In the genomic region with DNA sequence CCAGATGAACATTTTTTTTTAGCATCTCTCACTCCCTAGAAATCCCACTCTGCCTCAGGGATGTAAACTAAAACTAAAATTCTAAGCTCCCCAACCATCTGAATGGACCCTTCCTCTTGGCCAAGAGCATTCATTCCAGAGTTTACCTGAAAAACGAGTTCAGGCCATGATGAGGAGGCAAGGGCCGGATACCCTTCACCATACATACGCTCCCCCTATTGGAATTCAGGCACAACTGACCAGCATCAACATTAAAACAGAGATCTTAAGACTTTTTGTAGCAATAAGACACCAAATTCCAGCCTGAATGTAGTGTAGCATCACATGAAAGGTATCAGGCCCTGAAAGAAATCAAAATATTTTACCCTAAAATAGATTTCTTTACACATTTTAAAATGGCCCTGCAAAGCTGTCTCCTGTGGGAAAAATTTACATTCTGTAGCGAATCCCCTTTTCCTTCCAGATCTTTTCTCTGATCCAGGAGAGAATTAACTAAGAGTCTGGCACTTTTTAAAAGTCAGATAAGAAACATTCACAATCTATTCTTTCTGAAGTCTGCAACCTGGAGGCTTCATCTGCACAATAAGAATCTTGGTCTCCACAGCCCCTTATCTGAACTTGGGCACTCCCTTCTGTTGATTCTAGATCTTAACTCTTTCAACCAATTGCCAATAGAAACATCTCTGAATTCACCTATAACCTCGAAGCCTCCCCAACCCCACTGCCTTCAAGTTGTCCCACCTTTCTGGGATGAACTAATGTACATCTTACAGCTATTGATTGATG, we compare ENCODE assay signal across 17 cellular contexts.
DNase-seq lines count a peak whose midpoint lies in the region; ATAC-seq, FAIRE-seq and TF ChIP-seq lines count a peak whose summit lies in the region.
"Had no signal": no experiment of that assay in that cellular context is flagged by ENCODE, and none has a peak within 500 bp of the region (broad histone marks: within the 10 kb centered on the region; RNA-seq: fewer than 3 reads in every experiment).

No MANE protein-coding gene starts in this region.

- H2BK15ac ChIP-seq in mesendoderm (replicated peaks; ENCODE audit: low read depth): peak overlapping the region; percentile 80

- H3K4me1 Mint-ChIP-seq in WTC11: peaks cover 33% of the 10 kb centered on the region
- H3K4me1 Mint-ChIP-seq: CD4-positive, CD25-positive, alpha-beta regulatory T cell had no signal

- H3K4me1 ChIP-seq in HEK293 (ENCODE audit: control insufficient read depth, insufficient read depth, low read length) (peaks cover 9% of the 10 kb centered on the region), mesendoderm (ENCODE audit: control insufficient read depth, low read depth, low read length) (peaks cover 11% of the 10 kb centered on the region), tibial artery (no peaks in the 10 kb centered on the region), heart right ventricle (no peaks in the 10 kb centered on the region), BE2C (no peaks in the 10 kb centered on the region)
- H3K4me1 ChIP-seq: psoas muscle had no signal

- no peak overlapping the region for H3K23ac ChIP-seq in mesendoderm (ENCODE audit: low read length)

- no peak overlapping the region for H4K8ac ChIP-seq in mesendoderm (ENCODE audit: low read depth, low read length)

- intact Hi-C loops in tibial artery (cut with DNase I; ENCODE audit: low total_unique reads): no loop called here
- intact Hi-C loops in heart right ventricle (cut with DNase I): loop anchor here in 8 of 10 donors (1.0 to 10.0 kb wide), 7 partner anchors 80 to 358 kb away; no protein-coding TSS in a partner anchor

- no CpG with 5 or more reads among the region's 5 CpGs for WGBS in mesendoderm (ENCODE audit: extremely low coverage, insufficient coverage, low lambda C conversion rate)
- WGBS in heart right ventricle, 2 donors: 50 to 53% methylated on average over 5 of the region's 5 CpGs

- H3K27me3 ChIP-seq in mesendoderm (ENCODE audit: insufficient read depth, low read length, poor library complexity) (no peaks in the 10 kb centered on the region), tibial artery (no peaks in the 10 kb centered on the region), heart right ventricle (peaks cover 0 to 11% (median 4%) of the 10 kb centered on the region in 7 donors), BE2C (no peaks in the 10 kb centered on the region)

- DNase-seq in D721Med (ENCODE audit: insufficient read length, low spot score) (no peak), WTC11 (ENCODE audit: low spot score) (no peak), mesendoderm (peak; percentile 93), NCI-H1105 treated with DMSO at 0.1 percent for 48 hours (lab: John Stamatoyannopoulos, UW) (no peak), tibial artery (no peak), heart right ventricle (no peak), BE2C (no peak)
- DNase-seq: left cardiac atrium, NCI-H2107, psoas muscle had no signal

- H3K36me3 Mint-ChIP-seq in WTC11: peaks cover 12% of the 10 kb centered on the region
- H3K36me3 Mint-ChIP-seq: activated naive CD4-positive, alpha-beta T cell treated with anti-CD3 and anti-CD28 coated beads, Interleukin-2, amount 50 U/mL, for 72 hours; CD4-positive, CD25-positive, alpha-beta regulatory T cell had no signal

- CTCF ChIA-PET in HEK293 (lab: Yijun Ruan, JAX) (interaction anchor here (0.6 to 22.8 kb wide), 39 partner anchors 10 to 1566 kb away, joined by 3 to 566 read pairs (median 5); no protein-coding TSS in a partner anchor), WTC11 (lab: Charles Lee) (interaction anchor here (0.7 to 7.8 kb wide), 15 partner anchors 9 to 358 kb away, joined by 3 to 56 read pairs (median 4); no protein-coding TSS in a partner anchor)

- no peaks in the 10 kb centered on the region for H3K36me3 ChIP-seq in HEK293 (ENCODE audit: control insufficient read depth in 2 of 2, insufficient read depth in 1 of 2, low read length in 2 of 2)
- no peaks in the 10 kb centered on the region for H3K36me3 ChIP-seq in mesendoderm (ENCODE audit: control insufficient read depth, insufficient read depth, low read length)
- H3K36me3 ChIP-seq in tibial artery: no peaks in the 10 kb centered on the region
- H3K36me3 ChIP-seq in heart right ventricle: no peaks in the 10 kb centered on the region
- H3K36me3 ChIP-seq in BE2C: no peaks in the 10 kb centered on the region

- H3K4me3 ChIP-seq in HEK293 (ENCODE audit: low read depth, low read length) (no peak overlapping the region), mesendoderm (ENCODE audit: low read length) (no peak overlapping the region), tibial artery (no peak overlapping the region), heart right ventricle (no peak overlapping the region), BE2C (ENCODE audit: low read depth, low read length) (no peak overlapping the region)
- H3K4me3 ChIP-seq: coronary artery, psoas muscle, smooth muscle cell had no signal

- FAIRE-seq in D721Med (lab: Jason Lieb, UNC): no peak
- FAIRE-seq: endothelial cell of umbilical vein had no signal

- H3K9me3 Mint-ChIP-seq in WTC11: peaks cover 14% of the 10 kb centered on the region

- H3K9ac ChIP-seq in mesendoderm (ENCODE audit: low read length): peak overlapping the region; percentile 28

- H3K4me3 Mint-ChIP-seq in WTC11: no peak overlapping the region
- H3K4me3 Mint-ChIP-seq: CD4-positive, CD25-positive, alpha-beta regulatory T cell had no signal

- peak overlapping the region; percentile 83 for H3K56ac ChIP-seq in mesendoderm (ENCODE audit: low read length)

- no peak overlapping the region for H2BK120ac ChIP-seq in mesendoderm (ENCODE audit: low read depth, low read length)

- peak; percentile 78 for ATAC-seq in WTC11
- ATAC-seq in heart right ventricle: no peak
- ATAC-seq: activated naive CD4-positive, alpha-beta T cell treated with anti-CD3 and anti-CD28 coated beads, Interleukin-2, amount 50 U/mL, for 72 hours; PC-3; psoas muscle had no signal

- no peak overlapping the region for H2AK5ac ChIP-seq in mesendoderm (ENCODE audit: low read length)

- POLR2A ChIA-PET in HEK293 (lab: Yijun Ruan, JAX): no interaction called here
- POLR2A ChIA-PET in WTC11 (lab: Charles Lee): no interaction called here

- no peaks in the 10 kb centered on the region for H3K79me1 ChIP-seq in mesendoderm (ENCODE audit: low read length)

- peak overlapping the region; percentile 92 for H2BK5ac ChIP-seq in mesendoderm (ENCODE audit: low read length)

- no peaks in the 10 kb centered on the region for H3K79me2 ChIP-seq in mesendoderm (ENCODE audit: control insufficient read depth, insufficient read depth, low read length)

- peak overlapping the region; percentile 77 for H4K5ac ChIP-seq in mesendoderm (ENCODE audit: low read length)

- H3K9me3 ChIP-seq in HEK293 (ENCODE audit: control insufficient read depth, insufficient read depth, low read depth, low read length): peaks cover 4% of the 10 kb centered on the region
- peaks cover 0 to 2% (median 0%) of the 10 kb centered on the region in 3 donors for H3K9me3 ChIP-seq in tibial artery
- peaks cover 0 to 3% (median 0%) of the 10 kb centered on the region in 11 donors for H3K9me3 ChIP-seq in heart right ventricle
- H3K9me3 ChIP-seq in BE2C: no peaks in the 10 kb centered on the region
- H3K9me3 ChIP-seq: psoas muscle had no signal

- TF ChIP-seq CTCF in D721Med (IDR thresholded peaks at IDR 0.05; ENCODE audit: insufficient read depth, missing control alignments) (peak; percentile 9), HEK293 (tag by site-specific recombination; IDR thresholded peaks at IDR 0.05) (peak; percentile 54), WTC11 (IDR thresholded peaks at IDR 0.05) (no peak), tibial artery (IDR thresholded peaks at IDR 0.05) (no peak), heart right ventricle (IDR thresholded peaks at IDR 0.05) (no peak), BE2C (IDR thresholded peaks at IDR 0.05; ENCODE audit: low read depth, low read length) (no peak)

- H3K27me3 Mint-ChIP-seq in WTC11 (ENCODE audit: low read depth): peaks cover 8% of the 10 kb centered on the region
- H3K27me3 Mint-ChIP-seq: CD4-positive, CD25-positive, alpha-beta regulatory T cell had no signal

- H3K27ac Mint-ChIP-seq in WTC11: no peak overlapping the region
- H3K27ac Mint-ChIP-seq: activated naive CD4-positive, alpha-beta T cell treated with anti-CD3 and anti-CD28 coated beads, Interleukin-2, amount 50 U/mL, for 72 hours; CD4-positive, CD25-positive, alpha-beta regulatory T cell had no signal

- no peak overlapping the region for H3K27ac ChIP-seq in HEK293 (ENCODE audit: extremely low read depth, low read depth, low read length)
- peak overlapping the region; percentile 64 for H3K27ac ChIP-seq in mesendoderm (ENCODE audit: low read depth, low read length)
- no peak overlapping the region for H3K27ac ChIP-seq in tibial artery
- H3K27ac ChIP-seq in heart right ventricle: no peak overlapping the region
- H3K27ac ChIP-seq: coronary artery, psoas muscle had no signal

- H3K18ac ChIP-seq in mesendoderm (ENCODE audit: low read length): peak overlapping the region; percentile 88

- H3K4ac ChIP-seq in mesendoderm (ENCODE audit: low read depth, low read length): no peak overlapping the region

- H3K4me2 ChIP-seq in mesendoderm (ENCODE audit: low read length): no peak overlapping the region
- H3K4me2 ChIP-seq: smooth muscle cell had no signal

TF ChIP-seq in HEK293, 187 proteins besides CTCF, POLR2A, EP300 and RAD21 (continues in another document):
- TF ChIP-seq, protein P1, sequence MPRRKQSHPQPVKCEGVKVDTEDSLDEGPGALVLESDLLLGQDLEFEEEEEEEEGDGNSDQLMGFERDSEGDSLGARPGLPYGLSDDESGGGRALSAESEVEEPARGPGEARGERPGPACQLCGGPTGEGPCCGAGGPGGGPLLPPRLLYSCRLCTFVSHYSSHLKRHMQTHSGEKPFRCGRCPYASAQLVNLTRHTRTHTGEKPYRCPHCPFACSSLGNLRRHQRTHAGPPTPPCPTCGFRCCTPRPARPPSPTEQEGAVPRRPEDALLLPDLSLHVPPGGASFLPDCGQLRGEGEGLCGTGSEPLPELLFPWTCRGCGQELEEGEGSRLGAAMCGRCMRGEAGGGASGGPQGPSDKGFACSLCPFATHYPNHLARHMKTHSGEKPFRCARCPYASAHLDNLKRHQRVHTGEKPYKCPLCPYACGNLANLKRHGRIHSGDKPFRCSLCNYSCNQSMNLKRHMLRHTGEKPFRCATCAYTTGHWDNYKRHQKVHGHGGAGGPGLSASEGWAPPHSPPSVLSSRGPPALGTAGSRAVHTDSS (tag by site-specific recombination; IDR thresholded peaks at IDR 0.05): peak; percentile 43; the same call in 1 of the 2 replicates

TF ChIP-seq in WTC11, 78 proteins besides CTCF, POLR2A, EP300 and RAD21 (continues in another document):
- TF ChIP-seq, protein P2, sequence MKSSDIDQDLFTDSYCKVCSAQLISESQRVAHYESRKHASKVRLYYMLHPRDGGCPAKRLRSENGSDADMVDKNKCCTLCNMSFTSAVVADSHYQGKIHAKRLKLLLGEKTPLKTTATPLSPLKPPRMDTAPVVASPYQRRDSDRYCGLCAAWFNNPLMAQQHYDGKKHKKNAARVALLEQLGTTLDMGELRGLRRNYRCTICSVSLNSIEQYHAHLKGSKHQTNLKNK (CRISPR knock-in tag; IDR thresholded peaks at IDR 0.05): no peak

Comparison
In these comparisons a context has a peak if more than half of its experiments do, and no peak if none do; other contexts are left out.
1. CTCF ChIP-seq: peak in D721Med (single experiment) and HEK293 (single experiment); none in WTC11 (single experiment), tibial artery (0 of 2), heart right ventricle (0 of 9) and BE2C (single experiment).